ENCODE assay signal across 8 cellular contexts in the genomic region with DNA sequence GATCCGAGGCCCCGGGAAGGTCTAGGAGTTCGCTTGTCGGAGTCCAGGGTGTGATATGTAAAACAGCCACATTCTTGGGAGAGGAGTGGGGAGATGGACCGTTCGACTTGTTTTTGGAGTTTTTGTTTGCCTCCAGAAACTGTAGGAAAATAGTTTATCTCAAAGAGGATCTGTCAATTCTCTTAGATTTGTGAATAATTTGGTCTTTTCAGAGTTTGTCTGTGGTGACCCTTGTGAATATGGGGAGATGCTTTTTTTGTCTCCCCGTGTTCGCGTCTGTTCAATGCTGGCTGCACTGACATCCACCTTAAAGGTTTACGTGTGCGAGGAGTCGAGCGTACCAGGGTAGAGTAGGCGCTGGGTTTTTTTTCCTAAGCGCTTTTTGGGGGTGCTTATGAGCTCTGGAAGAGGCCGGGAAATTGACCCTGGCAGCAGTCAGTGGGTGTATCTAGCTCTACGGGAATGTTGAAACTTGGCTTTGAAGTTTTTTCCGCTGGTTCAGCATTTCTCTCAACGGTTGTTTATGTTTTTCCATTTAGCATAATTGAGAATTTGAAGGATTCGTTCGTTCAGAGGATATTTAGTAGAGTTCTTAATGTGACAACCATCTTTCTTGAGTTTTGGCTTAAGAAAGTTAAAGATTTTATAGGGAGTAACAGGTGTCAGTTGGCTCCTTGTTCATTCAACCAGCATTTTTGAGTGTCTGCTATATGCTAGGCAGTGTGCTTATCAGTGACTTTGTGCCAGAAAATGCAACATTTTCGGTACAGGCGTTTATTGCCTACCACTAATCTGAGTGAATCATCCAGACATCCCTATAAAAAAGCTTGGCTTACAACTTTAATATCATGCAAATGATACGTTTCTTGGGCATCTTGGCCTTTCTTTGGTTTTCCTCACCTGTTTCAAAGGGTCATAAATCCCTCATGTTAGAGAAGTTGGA. TPM values are rescaled to one million over a fixed set of nuclear protein-coding genes. Genes with fewer than 3 reads are reported as not detected.
DNase-seq lines count a peak whose midpoint lies in the region; ATAC-seq and TF ChIP-seq lines count a peak whose summit lies in the region.

No MANE protein-coding gene starts in this region.

- no peaks in the 10 kb centered on the region for H3K9me3 ChIP-seq in DOHH2 (ENCODE audit: control insufficient read depth, insufficient read depth, low read length)
- no peaks in the 10 kb centered on the region for H3K9me3 ChIP-seq in mucosa of descending colon

- H3K4me3 ChIP-seq in DOHH2 (ENCODE audit: low read length) (peak overlapping the region; percentile 95), coronary artery (peak overlapping the region; percentile 94), mucosa of descending colon (peak overlapping the region; percentile 86)

- H3K36me3 ChIP-seq in DOHH2 (ENCODE audit: control insufficient read depth, low read length) (peaks cover 32% of the 10 kb centered on the region), mucosa of descending colon (ENCODE audit: low read depth) (no peaks in the 10 kb centered on the region)

- peaks cover 62% of the 10 kb centered on the region for H3K79me2 ChIP-seq in DOHH2 (ENCODE audit: control insufficient read depth, low read length)

- H3K27me3 ChIP-seq in DOHH2 (ENCODE audit: control insufficient read depth, low read length), result no peaks in the 10 kb centered on the region

- intact Hi-C loops in mucosa of descending colon (cut with DNase I, micrococcal nuclease), result no loop called here
- intact Hi-C loops in sciatic nerve (cut with DNase I), result no loop called here

- DNase-seq in NAMALWA (ENCODE audit: low spot score) (peak; percentile 51), coronary artery (ENCODE audit: low spot score) (no peak), mucosa of descending colon (peak in 1 of 3 donors; percentile 31), NCI-H1694 treated with DMSO at 0.1 percent for 48 hours (lab: John Stamatoyannopoulos, UW) (no peak), sciatic nerve (ENCODE audit: low spot score) (no peak), NCI-H526 treated with DMSO at 0.1 percent for 48 hours (lab: John Stamatoyannopoulos, UW) (no peak)

- H3K9me2 ChIP-seq in DOHH2 (replicated peaks; ENCODE audit: control insufficient read depth, low read length), result no peaks in the 10 kb centered on the region

- ATAC-seq in mucosa of descending colon (no peak), GM18870 (IDR thresholded peaks at IDR 0.05; ENCODE audit: unreplicated experiment) (no peak), sciatic nerve (no peak)

- peak overlapping the region; percentile 76 for H3K4me2 ChIP-seq in DOHH2 (ENCODE audit: low read length)

- H4K20me1 ChIP-seq in DOHH2 (ENCODE audit: control insufficient read depth, insufficient read depth, low read depth, low read length), result peaks cover 18% of the 10 kb centered on the region

- TF ChIP-seq CTCF in DOHH2 (IDR thresholded peaks at IDR 0.05; ENCODE audit: low read depth, low read length, poor library complexity, severe bottlenecking) (no peak), coronary artery (IDR thresholded peaks at IDR 0.05) (no peak), mucosa of descending colon (IDR thresholded peaks at IDR 0.05) (no peak)

- H3F3A ChIP-seq in DOHH2 (ENCODE audit: control insufficient read depth, insufficient read depth), result no peaks in the 10 kb centered on the region; the same call in 1 of the 2 replicates

- H3K4me1 ChIP-seq in DOHH2 (ENCODE audit: control insufficient read depth, low read length) (peaks cover 36% of the 10 kb centered on the region), mucosa of descending colon (ENCODE audit: low read depth) (peaks cover 24% of the 10 kb centered on the region)

- H3K27ac ChIP-seq in DOHH2 (ENCODE audit: low read depth, low read length), result peak overlapping the region; percentile 69
- H3K27ac ChIP-seq in coronary artery, result peak overlapping the region; percentile 87 to 99

RNA-seq across cellular contexts. Expression of a gene that starts 1.2 kb away (rescaled TPM):
- total RNA-seq in mucosa of descending colon, result 100 to 1,000 TPM; 105 to 120 (median 112) TPM
- 99.4 TPM for total RNA-seq in sciatic nerve

RNA-seq across cellular contexts. Expression of a gene that starts 16.0 kb away (rescaled TPM):
- total RNA-seq in mucosa of descending colon (10 to 100 TPM; 12.9 to 20.6 (median 16.3) TPM), sciatic nerve (27.3 TPM)
